30 cellular contexts compared by ENCODE assay signal in genomic region chr4:67754288-67754687, GRCh38. TPM values are rescaled to one million over a fixed set of nuclear protein-coding genes. Genes with fewer than 3 reads are reported as not detected.
"Had no signal": no experiment of that assay in that cellular context is flagged by ENCODE, and none has a peak within 500 bp of the region (broad histone marks: within the 10 kb centered on the region; RNA-seq: fewer than 3 reads in every experiment).

Gene GNRHR (minus strand): TSS chr4:67754388. CDS start chr4:67754335, 53 bp downstream.

- H3K4me1 Mint-ChIP-seq: activated CD4-positive, alpha-beta memory T cell treated with anti-CD3 and anti-CD28 coated beads, Interleukin-2, amount 10 ng/mL, durations not matched to agents 7 days and 5 days; activated CD4-positive, alpha-beta T cell treated with anti-CD3 and anti-CD28 coated beads, Interleukin-2, amount 10 ng/mL, durations not matched to agents 7 days and 5 days; activated naive CD4-positive, alpha-beta T cell treated with anti-CD3 and anti-CD28 coated beads, Interleukin-2, amount 10 ng/mL, durations not matched to agents 7 days and 5 days; activated naive CD8-positive, alpha-beta T cell treated with anti-CD3 and anti-CD28 coated beads, Interleukin-2, amount 10 ng/mL, durations not matched to agents 7 days and 5 days had no signal

- H3K36me3 Mint-ChIP-seq: activated naive CD4-positive, alpha-beta T cell treated with anti-CD3 and anti-CD28 coated beads, Interleukin-2, amount 10 ng/mL, durations not matched to agents 7 days and 5 days; activated naive CD4-positive, alpha-beta T cell treated with anti-CD3 and anti-CD28 coated beads, Interleukin-2, amount 50 U/mL, for 72 hours; brain had no signal

- H3K27ac Mint-ChIP-seq: activated CD4-positive, alpha-beta memory T cell treated with anti-CD3 and anti-CD28 coated beads, Interleukin-2, amount 10 ng/mL, durations not matched to agents 7 days and 5 days; activated CD4-positive, alpha-beta T cell treated with anti-CD3 and anti-CD28 coated beads, Interleukin-2, amount 10 ng/mL, durations not matched to agents 7 days and 5 days; activated naive CD4-positive, alpha-beta T cell treated with anti-CD3 and anti-CD28 coated beads, Interleukin-2, amount 10 ng/mL, durations not matched to agents 7 days and 5 days; activated naive CD4-positive, alpha-beta T cell treated with anti-CD3 and anti-CD28 coated beads, Interleukin-2, amount 50 U/mL, for 72 hours; activated naive CD8-positive, alpha-beta T cell treated with anti-CD3 and anti-CD28 coated beads, Interleukin-2, amount 10 ng/mL, durations not matched to agents 7 days and 5 days; activated T-cell treated with anti-CD3 and anti-CD28 coated beads, Interleukin-2, amount 50 U/mL, for 24 hours; activated T-cell treated with anti-CD3 and anti-CD28 coated beads, Interleukin-2, amount 50 U/mL, for 72 hours; endodermal cell had no signal

- H3K9me3 Mint-ChIP-seq: activated CD4-positive, alpha-beta memory T cell treated with anti-CD3 and anti-CD28 coated beads, Interleukin-2, amount 10 ng/mL, durations not matched to agents 7 days and 5 days; activated CD4-positive, alpha-beta T cell treated with anti-CD3 and anti-CD28 coated beads, Interleukin-2, amount 10 ng/mL, durations not matched to agents 7 days and 5 days; activated naive CD4-positive, alpha-beta T cell treated with anti-CD3 and anti-CD28 coated beads, Interleukin-2, amount 10 ng/mL, durations not matched to agents 7 days and 5 days; activated naive CD4-positive, alpha-beta T cell treated with anti-CD3 and anti-CD28 coated beads, Interleukin-2, amount 50 U/mL, for 72 hours; activated naive CD8-positive, alpha-beta T cell treated with anti-CD3 and anti-CD28 coated beads, Interleukin-2, amount 10 ng/mL, durations not matched to agents 7 days and 5 days; activated T-cell treated with anti-CD3 and anti-CD28 coated beads, Interleukin-2, amount 50 U/mL, for 24 hours; activated T-cell treated with anti-CD3 and anti-CD28 coated beads, Interleukin-2, amount 50 U/mL, for 72 hours; brain; endodermal cell had no signal

- H3K27me3 Mint-ChIP-seq: activated CD4-positive, alpha-beta memory T cell treated with anti-CD3 and anti-CD28 coated beads, Interleukin-2, amount 10 ng/mL, durations not matched to agents 7 days and 5 days; activated CD4-positive, alpha-beta T cell treated with anti-CD3 and anti-CD28 coated beads, Interleukin-2, amount 10 ng/mL, durations not matched to agents 7 days and 5 days; activated naive CD4-positive, alpha-beta T cell treated with anti-CD3 and anti-CD28 coated beads, Interleukin-2, amount 10 ng/mL, durations not matched to agents 7 days and 5 days; activated naive CD8-positive, alpha-beta T cell treated with anti-CD3 and anti-CD28 coated beads, Interleukin-2, amount 10 ng/mL, durations not matched to agents 7 days and 5 days; activated T-cell treated with anti-CD3 and anti-CD28 coated beads, Interleukin-2, amount 50 U/mL, for 24 hours; brain had no signal

- H3K4me3 Mint-ChIP-seq: activated CD4-positive, alpha-beta memory T cell treated with anti-CD3 and anti-CD28 coated beads, Interleukin-2, amount 10 ng/mL, durations not matched to agents 7 days and 5 days; activated CD4-positive, alpha-beta T cell treated with anti-CD3 and anti-CD28 coated beads, Interleukin-2, amount 10 ng/mL, durations not matched to agents 7 days and 5 days; activated naive CD4-positive, alpha-beta T cell treated with anti-CD3 and anti-CD28 coated beads, Interleukin-2, amount 10 ng/mL, durations not matched to agents 7 days and 5 days; activated naive CD8-positive, alpha-beta T cell treated with anti-CD3 and anti-CD28 coated beads, Interleukin-2, amount 10 ng/mL, durations not matched to agents 7 days and 5 days; activated T-cell treated with anti-CD3 and anti-CD28 coated beads, Interleukin-2, amount 50 U/mL, for 24 hours; activated T-cell treated with anti-CD3 and anti-CD28 coated beads, Interleukin-2, amount 50 U/mL, for 72 hours; endodermal cell had no signal

- DNase-seq: activated CD4-positive, alpha-beta memory T cell treated with anti-CD3 and anti-CD28 coated beads, Interleukin-2, amount 10 ng/mL, durations not matched to agents 7 days and 5 days; activated CD4-positive, alpha-beta T cell treated with anti-CD3 and anti-CD28 coated beads for 1 hour; activated CD4-positive, alpha-beta T cell treated with anti-CD3 and anti-CD28 coated beads for 4 hours; activated CD4-positive, alpha-beta T cell treated with anti-CD3 and anti-CD28 coated beads, Interleukin-2, amount 10 ng/mL, durations not matched to agents 7 days and 5 days; activated CD4-positive, alpha-beta T cell treated with anti-CD3 and anti-CD28 coated beads, Interleukin-2, amount 50 U/mL, for 4 hours; activated CD8-positive, alpha-beta memory T cell treated with anti-CD3 and anti-CD28 coated beads, Interleukin-2, amount 50 U/mL, for 48 hours; activated gamma-delta T cell; activated naive CD4-positive, alpha-beta T cell; activated naive CD4-positive, alpha-beta T cell treated with anti-CD3 and anti-CD28 coated beads, Interleukin-2, amount 10 ng/mL, durations not matched to agents 7 days and 5 days; activated naive CD8-positive, alpha-beta T cell treated with anti-CD3 and anti-CD28 coated beads, Interleukin-2, amount 10 ng/mL, durations not matched to agents 7 days and 5 days; activated T-cell treated with anti-CD3 and anti-CD28 coated beads for 4 hours; activated T-cell treated with anti-CD3 and anti-CD28 coated beads, Interleukin-2, amount 50 U/mL, for 24 hours; activated T-cell treated with anti-CD3 and anti-CD28 coated beads, Interleukin-2, amount 50 U/mL, for 72 hours; central memory CD4-positive, alpha-beta T cell; cerebellar nuclear complex; colonic mucosa; effector memory CD4-positive, alpha-beta T cell; endodermal cell; foreskin keratinocyte; gastrocnemius medialis; T-helper 2 cell had no signal

RNA-seq across cellular contexts. Expression of gene GNRHR, which starts in this region (rescaled TPM):
- total RNA-seq: activated CD4-positive, alpha-beta memory T cell treated with anti-CD3 and anti-CD28 coated beads, Interleukin-2, amount 10 ng/mL, durations not matched to agents 7 days and 5 days; activated CD4-positive, alpha-beta T cell treated with anti-CD3 and anti-CD28 coated beads, Interleukin-2, amount 10 ng/mL, durations not matched to agents 7 days and 5 days; activated naive CD4-positive, alpha-beta T cell treated with anti-CD3 and anti-CD28 coated beads, Interleukin-2, amount 50 U/mL, for 72 hours; activated naive CD8-positive, alpha-beta T cell treated with anti-CD3 and anti-CD28 coated beads, Interleukin-2, amount 10 ng/mL, durations not matched to agents 7 days and 5 days; activated T-cell treated with anti-CD3 and anti-CD28 coated beads, Interleukin-2, amount 50 U/mL, for 72 hours; ascending aorta; breast epithelium; cardiac muscle cell; colonic mucosa; dermis microvascular lymphatic vessel endothelial cell; endodermal cell; epithelial cell of proximal tubule; foreskin keratinocyte; gastrocnemius medialis; heart right ventricle; hepatocyte had no signal
